In genomic region chr3:10432156-10432845, GRCh38 we compare ENCODE assay signal across 1 cellular context.
TF ChIP-seq lines count a peak whose summit lies in the region.

No MANE protein-coding gene starts in this region.

TF ChIP-seq in HEK293, 187 proteins besides CTCF, POLR2A, EP300 and RAD21 (continued from another document):
- peak; percentile 88 for TF ChIP-seq ZBTB44 (tag by site-specific recombination; IDR thresholded peaks at IDR 0.05)
- TF ChIP-seq ZFP37 (tag by site-specific recombination; IDR thresholded peaks at IDR 0.05) = no peak
- no peak for TF ChIP-seq YY2 (tag by site-specific recombination; IDR thresholded peaks at IDR 0.05)
- no peak for TF ChIP-seq ZNF558 (tag by site-specific recombination; IDR thresholded peaks at IDR 0.05)
- no peak for TF ChIP-seq ZNF677 (tag by site-specific recombination; IDR thresholded peaks at IDR 0.05)
- no peak for TF ChIP-seq SP3 (tag by site-specific recombination; IDR thresholded peaks at IDR 0.05)
- no peak for TF ChIP-seq ZNF354C (tag by site-specific recombination; IDR thresholded peaks at IDR 0.05; ENCODE audit: borderline replicate concordance, low read depth)
- TF ChIP-seq ZNF114 (tag by site-specific recombination; IDR thresholded peaks at IDR 0.05) = no peak
- peak; percentile 22; the same call in 1 of the 2 replicates for TF ChIP-seq ZNF600 (tag by site-specific recombination; IDR thresholded peaks at IDR 0.05)
